8 cellular contexts compared by ENCODE assay signal in genomic region chr20:4519530-4519929, GRCh38.
DNase-seq lines count a peak whose midpoint lies in the region; ATAC-seq and TF ChIP-seq lines count a peak whose summit lies in the region.
"Had no signal": no experiment of that assay in that cellular context is flagged by ENCODE, and none has a peak within 500 bp of the region (broad histone marks: within the 10 kb centered on the region; RNA-seq: fewer than 3 reads in every experiment).

No MANE protein-coding gene starts in this region.

- H3K27me3 Mint-ChIP-seq in neural progenitor cell (ENCODE audit: insufficient read depth, low read depth): peaks cover 5% of the 10 kb centered on the region

- H3K9ac ChIP-seq in neural progenitor cell: no peak overlapping the region

- no peak overlapping the region for H2AFZ ChIP-seq in neural progenitor cell (replicated peaks)

- H3K27ac Mint-ChIP-seq in neural progenitor cell: no peak overlapping the region
- H3K27ac Mint-ChIP-seq: T-helper 1 cell treated with Interleukin-12 subunit alpha and Interleukin-12 subunit beta and Interleukin-4 antibody, amounts not matched to agents 30 μg/mL and 1 μg/mL, for 36 hours had no signal

- peaks cover 8% of the 10 kb centered on the region for H3F3A ChIP-seq in neural progenitor cell (ENCODE audit: low read depth)

- H3K27me3 ChIP-seq in brain microvascular endothelial cell (replicated peaks) (no peaks in the 10 kb centered on the region), neural progenitor cell (no peaks in the 10 kb centered on the region), gastrocnemius medialis (no peaks in the 10 kb centered on the region)

- H3K27ac ChIP-seq in brain microvascular endothelial cell (no peak overlapping the region), neural progenitor cell (no peak overlapping the region), gastrocnemius medialis (no peak overlapping the region)

- H3K79me2 ChIP-seq in neural progenitor cell (ENCODE audit: low read depth): no peaks in the 10 kb centered on the region

- H3K4me1 ChIP-seq in neural progenitor cell (peaks cover 19% of the 10 kb centered on the region), gastrocnemius medialis (no peaks in the 10 kb centered on the region)

- H4K20me1 ChIP-seq in neural progenitor cell (ENCODE audit: low read depth): no peaks in the 10 kb centered on the region

- no peak for TF ChIP-seq POLR2A in gastrocnemius medialis (IDR thresholded peaks at IDR 0.05)

- peak; percentile 69 for TF ChIP-seq CTCF in GM12872 (IDR thresholded peaks at IDR 0.05; ENCODE audit: insufficient read depth, low read depth, low read length)
- peak; percentile 61 for TF ChIP-seq CTCF in LNCaP clone FGC (IDR thresholded peaks at IDR 0.05; ENCODE audit: control insufficient read depth, extremely low read depth, insufficient read depth)
- TF ChIP-seq CTCF in brain microvascular endothelial cell (IDR thresholded peaks at IDR 0.05; ENCODE audit: low read depth, low read length, missing control alignments): peak; percentile 78
- peak; percentile 71 for TF ChIP-seq CTCF in neural progenitor cell (IDR thresholded peaks at IDR 0.05)
- TF ChIP-seq CTCF in gastrocnemius medialis (IDR thresholded peaks at IDR 0.05 in 4 of 5, conservative IDR thresholded peaks at IDR 0.05 in 1 of 5): peak in 1 of 5 experiments; percentile 19

- no peaks in the 10 kb centered on the region for H3K36me3 Mint-ChIP-seq in neural progenitor cell

- H3K4me3 ChIP-seq in LNCaP clone FGC (ENCODE audit: low read depth, low read length) (no peak overlapping the region), brain microvascular endothelial cell (ENCODE audit: low read depth, low read length) (no peak overlapping the region), neural progenitor cell (no peak overlapping the region), gastrocnemius medialis (no peak overlapping the region)

- H3K36me3 ChIP-seq in brain microvascular endothelial cell (replicated peaks): no peaks in the 10 kb centered on the region
- no peaks in the 10 kb centered on the region for H3K36me3 ChIP-seq in neural progenitor cell
- H3K36me3 ChIP-seq in gastrocnemius medialis: no peaks in the 10 kb centered on the region

- no peak overlapping the region for H3K4me3 Mint-ChIP-seq in neural progenitor cell
- H3K4me3 Mint-ChIP-seq: T-helper 1 cell treated with Interleukin-12 subunit alpha and Interleukin-12 subunit beta and Interleukin-4 antibody, amounts not matched to agents 30 μg/mL and 1 μg/mL, for 36 hours had no signal

- no peak for ATAC-seq in gastrocnemius medialis

- H3K9me3 Mint-ChIP-seq in neural progenitor cell: no peaks in the 10 kb centered on the region
- H3K9me3 Mint-ChIP-seq: T-helper 1 cell treated with Interleukin-12 subunit alpha and Interleukin-12 subunit beta and Interleukin-4 antibody, amounts not matched to agents 30 μg/mL and 1 μg/mL, for 36 hours had no signal

- H3K4me1 Mint-ChIP-seq in neural progenitor cell: peaks cover 7% of the 10 kb centered on the region

- no peak overlapping the region for H3K4me2 ChIP-seq in neural progenitor cell

- intact Hi-C loops in gastrocnemius medialis (cut with DNase I; ENCODE audit: low total_unique reads): no loop called here

- no peaks in the 10 kb centered on the region for H3K9me3 ChIP-seq in neural progenitor cell (ENCODE audit: low read depth)
- no peaks in the 10 kb centered on the region for H3K9me3 ChIP-seq in gastrocnemius medialis

- DNase-seq in LNCaP clone FGC (ENCODE audit: low read depth) (peak; percentile 7), brain microvascular endothelial cell (no peak), neural progenitor cell (ENCODE audit: low spot score) (peak; percentile 57), activated gamma-delta T cell treated with Interleukin-2 at 50 U/mL for 16 hours (no peak), GF-D8 (lab: John Stamatoyannopoulos, UW) (no peak), gastrocnemius medialis (no peak)

- in situ Hi-C loops in brain microvascular endothelial cell (cut with HindIII; ENCODE audit: low pct_ligation_motif_present, low sequenced_read_pairs): no loop called here
- in situ Hi-C loops in gastrocnemius medialis (cut with MboI; ENCODE audit: low sequenced_read_pairs in 4 of 4): no loop called here

Comparison
In these comparisons a context has a peak if more than half of its experiments do, and no peak if none do; other contexts are left out.
1. DNase-seq: peak in LNCaP clone FGC (single experiment) and neural progenitor cell (single experiment); none in brain microvascular endothelial cell (single experiment), activated gamma-delta T cell treated with Interleukin-2 at 50 U/mL for 16 hours (single experiment), GF-D8 (single experiment) and gastrocnemius medialis (0 of 2).